ENCODE assay signal across 8 cellular contexts in genomic region chr18:59837586-59837985, GRCh38.
DNase-seq lines count a peak whose midpoint lies in the region; TF ChIP-seq lines count a peak whose summit lies in the region.

No MANE protein-coding gene starts in this region.

- H3K36me3 Mint-ChIP-seq in activated naive CD4-positive, alpha-beta T cell treated with anti-CD3 and anti-CD28 coated beads for 36 hours (ENCODE audit: low read depth) = no peaks in the 10 kb centered on the region

- H3K4me1 ChIP-seq in Loucy (ENCODE audit: insufficient read depth, low read length, poor library complexity, severe bottlenecking) = no peaks in the 10 kb centered on the region

- H3K27me3 ChIP-seq in Loucy (ENCODE audit: insufficient read depth, low read length, poor library complexity, severe bottlenecking) = no peaks in the 10 kb centered on the region

- H3K9me2 ChIP-seq in Loucy (replicated peaks; ENCODE audit: low read depth, low read length) = no peaks in the 10 kb centered on the region

- DNase-seq in GM10266 (ENCODE audit: extremely low spot score) (peak; percentile 62), H4 (ENCODE audit: low spot score) (peak; percentile 64), RPMI8226 (peak; percentile 80), head of caudate nucleus (peak in 28 of 42 donors; percentile 7 to 73 (median 36)), retina (peak; percentile 56), ureter (ENCODE audit: low spot score) (no peak)
- peak; percentile 70 for DNase-seq in activated naive CD4-positive, alpha-beta T cell treated with anti-CD3 and anti-CD28 coated beads for 36 hours

- TF ChIP-seq CTCF in GM10266 (IDR thresholded peaks at IDR 0.05; ENCODE audit: control insufficient read depth, insufficient read depth, low read depth, missing control alignments) (peak; percentile 89), Loucy (conservative IDR thresholded peaks at IDR 0.05; ENCODE audit: low read length) (peak; percentile 95)

- H3K27ac Mint-ChIP-seq in activated naive CD4-positive, alpha-beta T cell treated with anti-CD3 and anti-CD28 coated beads for 36 hours = no peak overlapping the region

- intact Hi-C loops in activated naive CD4-positive, alpha-beta T cell treated with anti-CD3 and anti-CD28 coated beads for 36 hours (cut with micrococcal nuclease) = loop anchor here (1.0 to 10.0 kb wide), 8 partner anchors 45 to 711 kb away; partner anchors contain the start of gene PMAIP1
- intact Hi-C loops in head of caudate nucleus (cut with DNase I) = no loop called here

- H3K9me3 ChIP-seq in Loucy (ENCODE audit: insufficient read depth, low read depth, low read length) = no peaks in the 10 kb centered on the region

- peaks cover 5% of the 10 kb centered on the region for H3K4me1 Mint-ChIP-seq in activated naive CD4-positive, alpha-beta T cell treated with anti-CD3 and anti-CD28 coated beads for 36 hours (ENCODE audit: low read depth)

- H3K36me3 ChIP-seq in Loucy (ENCODE audit: insufficient read depth, low read length) = no peaks in the 10 kb centered on the region

- no peak overlapping the region for H3K4me3 Mint-ChIP-seq in activated naive CD4-positive, alpha-beta T cell treated with anti-CD3 and anti-CD28 coated beads for 36 hours

- no peaks in the 10 kb centered on the region for H3F3A ChIP-seq in Loucy (ENCODE audit: low read depth)

- CTCF ChIA-PET in activated naive CD4-positive, alpha-beta T cell treated with anti-CD3 and anti-CD28 coated beads for 36 hours (lab: Charles Lee) = interaction anchor here (0.6 to 2.1 kb wide), 14 partner anchors 9 to 566 kb away, joined by 3 to 10 read pairs (median 4); no protein-coding TSS in a partner anchor

- H3K27me3 Mint-ChIP-seq in activated naive CD4-positive, alpha-beta T cell treated with anti-CD3 and anti-CD28 coated beads for 36 hours (ENCODE audit: low read depth) = no peaks in the 10 kb centered on the region

- no peaks in the 10 kb centered on the region for H3K79me2 ChIP-seq in Loucy (ENCODE audit: insufficient read depth, low read length)

- H3K4me3 ChIP-seq in Loucy (ENCODE audit: low read length, poor library complexity, severe bottlenecking) = no peak overlapping the region

- H3K9ac ChIP-seq in Loucy (ENCODE audit: low read depth, low read length, poor library complexity, severe bottlenecking) = no peak overlapping the region

- H4K20me1 ChIP-seq in Loucy (ENCODE audit: insufficient read depth, low read length, poor library complexity, severe bottlenecking) = no peaks in the 10 kb centered on the region

- H3K9me3 Mint-ChIP-seq in activated naive CD4-positive, alpha-beta T cell treated with anti-CD3 and anti-CD28 coated beads for 36 hours = no peaks in the 10 kb centered on the region

- H2AFZ ChIP-seq in Loucy (ENCODE audit: low read length) = peak overlapping the region; percentile 78; the same call in 1 of the 2 replicates

- H3K4me2 ChIP-seq in Loucy (ENCODE audit: low read depth, low read length, poor library complexity, severe bottlenecking) = no peak overlapping the region
